ENCODE assay signal across 8 cellular contexts in genomic region chr6:4135665-4136353, GRCh38. TPM values are rescaled to one million over a fixed set of nuclear protein-coding genes. Genes with fewer than 3 reads are reported as not detected.
DNase-seq lines count a peak whose midpoint lies in the region; ATAC-seq, FAIRE-seq and TF ChIP-seq lines count a peak whose summit lies in the region.

No MANE protein-coding gene starts in this region.

- no peaks in the 10 kb centered on the region for H3K9me2 ChIP-seq in SU-DHL-6 (replicated peaks; ENCODE audit: insufficient read depth, low read length)

- H3K4me2 ChIP-seq in SU-DHL-6 (ENCODE audit: low read depth, low read length, poor library complexity, severe bottlenecking), result peak overlapping the region; percentile 96

- DNase-seq in GM12864 (ENCODE audit: low read depth) (peak; percentile 60), NCI-H1105 treated with DMSO at 0.1 percent for 48 hours (lab: John Stamatoyannopoulos, UW) (peak; percentile 95), Right ventricle myocardium superior (peak; percentile 99), pancreas (peak; percentile 95 to 99 (median 97))
- DNase-seq in activated naive CD8-positive, alpha-beta T cell treated with anti-CD3 and anti-CD28 coated beads, Interleukin-2, amount 50 U/mL, for 16 hours (ENCODE audit: low read depth, low spot score), result peak; percentile 89

- TF ChIP-seq CTCF in GM12864 (IDR thresholded peaks at IDR 0.05; ENCODE audit: low read depth, low read length, missing control alignments), result no peak
- TF ChIP-seq CTCF in SU-DHL-6 (IDR thresholded peaks at IDR 0.05; ENCODE audit: insufficient read depth, low read length, poor library complexity, severe bottlenecking), result no peak
- TF ChIP-seq CTCF in pancreas (IDR thresholded peaks at IDR 0.05), result no peak

- H3K9me3 ChIP-seq in SU-DHL-6 (ENCODE audit: insufficient read depth, low read length) (no peaks in the 10 kb centered on the region), pancreas (no peaks in the 10 kb centered on the region), thymus (ENCODE audit: control insufficient read depth) (peaks cover 3% of the 10 kb centered on the region)

- H3K4me1 ChIP-seq in pancreas (peaks cover 4 to 23% (median 4%) of the 10 kb centered on the region in 3 donors), thymus (ENCODE audit: control insufficient read depth, insufficient read depth, low read length) (peaks cover 8% of the 10 kb centered on the region)

- intact Hi-C loops in Right ventricle myocardium superior (cut with DNase I), result no loop called here
- intact Hi-C loops in pancreas (cut with DNase I), result no loop called here

- peak overlapping the region; percentile 74 for H3K4me3 ChIP-seq in GM12864 (ENCODE audit: low read depth, low read length)
- peak overlapping the region; percentile 99 for H3K4me3 ChIP-seq in SU-DHL-6 (ENCODE audit: insufficient read depth, low read length, poor library complexity, severe bottlenecking)
- H3K4me3 ChIP-seq in pancreas, result peak overlapping the region; percentile 31 to 71 (median 56)
- H3K4me3 ChIP-seq in thymus (ENCODE audit: low read length), result peak overlapping the region; percentile 94

- peak overlapping the region; percentile 67 for H3K9ac ChIP-seq in SU-DHL-6 (ENCODE audit: low read length)

- H3K79me2 ChIP-seq in SU-DHL-6 (ENCODE audit: insufficient read depth, low read length), result no peaks in the 10 kb centered on the region

- 0 to 1% methylated on average over 43 to 64 of the region's 64 CpGs for WGBS in pancreas, 2 donors
- WGBS in thymus, result 2% methylated on average over 64 of the region's 64 CpGs

- no peaks in the 10 kb centered on the region for H4K20me1 ChIP-seq in SU-DHL-6 (ENCODE audit: low read depth, low read length)

- peaks cover 30% of the 10 kb centered on the region for H3F3A ChIP-seq in SU-DHL-6 (ENCODE audit: insufficient read depth)

- no peak for FAIRE-seq in pancreas (lab: Jason Lieb, UNC)

- H2AFZ ChIP-seq in SU-DHL-6 (ENCODE audit: low read depth, low read length, severe bottlenecking), result peak overlapping the region; percentile 96

- H3K27me3 ChIP-seq in SU-DHL-6 (ENCODE audit: low read length) (no peaks in the 10 kb centered on the region), pancreas (no peaks in the 10 kb centered on the region), thymus (ENCODE audit: control insufficient read depth, insufficient read depth) (no peaks in the 10 kb centered on the region)

- H3K36me3 ChIP-seq in SU-DHL-6 (ENCODE audit: low read length), result no peaks in the 10 kb centered on the region
- H3K36me3 ChIP-seq in pancreas, result no peaks in the 10 kb centered on the region
- peaks cover 12% of the 10 kb centered on the region for H3K36me3 ChIP-seq in thymus (ENCODE audit: control insufficient read depth, insufficient read depth)

- ATAC-seq in HG02642 (IDR thresholded peaks at IDR 0.05; ENCODE audit: poor library complexity, unreplicated experiment), result peak; percentile 74
- peak; percentile 96 for ATAC-seq in Right ventricle myocardium superior (ENCODE audit: poor library complexity)
- ATAC-seq in pancreas, result peak; percentile 83 to 93 (median 88)

- H3K27ac ChIP-seq in SU-DHL-6 (ENCODE audit: low read depth, low read length), result no peak overlapping the region
- H3K27ac ChIP-seq in pancreas, result peak overlapping the region; percentile 52 to 72 (median 64)
- H3K27ac ChIP-seq in thymus (ENCODE audit: low read depth), result peak overlapping the region; percentile 78

RNA-seq across cellular contexts. Expression of gene ECI2, which starts 0.4 kb away (rescaled TPM):
- total RNA-seq in Right ventricle myocardium superior, result 151 TPM
- total RNA-seq in pancreas, result 10 to 100 TPM; 34.2 to 79.6 (median 55.4) TPM
- polyA plus RNA-seq in pancreas, result 10 to 100 TPM; 26.8 to 54.5 TPM
- 55.0 TPM for polyA plus RNA-seq in thymus

RNA-seq across cellular contexts. Expression of gene FAM217A, which starts 56.9 kb away (rescaled TPM):
- total RNA-seq in Right ventricle myocardium superior (not detected), pancreas (1 to 10 TPM in 1 of 6 donors, under 1 TPM in 4, not detected in 1; 0.09 to 1.3 (median 0.32) TPM)
- polyA plus RNA-seq in pancreas (1 to 10 TPM in 1 of 2 donors, under 1 TPM in 1; 0.76 to 1.2 TPM), thymus (0.05 TPM)
